In genomic region chr1:19596719-19597462, GRCh38 we compare ENCODE assay signal across 8 cellular contexts. TPM values are rescaled to one million over a fixed set of nuclear protein-coding genes. Genes with fewer than 3 reads are reported as not detected.
A peak's percentile ranks its signal among the peaks of the same experiment; 100 is the strongest.
DNase-seq lines count a peak whose midpoint lies in the region; ATAC-seq, FAIRE-seq and TF ChIP-seq lines count a peak whose summit lies in the region.

No MANE protein-coding gene starts in this region.

- no peaks in the 10 kb centered on the region for H3K36me3 ChIP-seq in small intestine (ENCODE audit: control insufficient read depth in 2 of 2, insufficient read depth in 2 of 2, low read length in 2 of 2)

- H3K9me3 ChIP-seq in small intestine (ENCODE audit: control insufficient read depth, low read depth) = no peaks in the 10 kb centered on the region

- peak overlapping the region; percentile 99 for H3K27ac Mint-ChIP-seq in WTC11

- H3K27me3 ChIP-seq in small intestine (ENCODE audit: control insufficient read depth in 2 of 2, insufficient read depth in 2 of 2, low read length in 2 of 2) = no peaks in the 10 kb centered on the region

- DNase-seq in AG08396 (ENCODE audit: low spot score) = peak; percentile 98
- DNase-seq in NCI-H2227 treated with DMSO at 0.1 percent for 48 hours (lab: John Stamatoyannopoulos, UW) = peak; percentile 97
- DNase-seq in WTC11 (ENCODE audit: low spot score) = peak; percentile 96
- DNase-seq in cardiac fibroblast (ENCODE audit: low read depth in 2 of 2) = peak; percentile 98 to 99
- DNase-seq in iPS-NIHi7 (ENCODE audit: extremely low spot score) = peak; percentile 97
- peak; percentile 99 for DNase-seq in small intestine

- TF ChIP-seq POLR2A in GM18951 (IDR thresholded peaks at IDR 0.05; ENCODE audit: extremely low read depth, insufficient read depth, insufficient read length) = peak; percentile 81

- no peaks in the 10 kb centered on the region for H3K27me3 Mint-ChIP-seq in WTC11 (ENCODE audit: low read depth)

- peak; percentile 90 for ATAC-seq in HG03175 (IDR thresholded peaks at IDR 0.05; ENCODE audit: unreplicated experiment)
- ATAC-seq in WTC11 = peak; percentile 95

- TF ChIP-seq CTCF in WTC11 (IDR thresholded peaks at IDR 0.05) = no peak
- no peak for TF ChIP-seq CTCF in cardiac fibroblast (IDR thresholded peaks at IDR 0.05; ENCODE audit: low read depth, low read length)

- H3K4me3 ChIP-seq in cardiac fibroblast (replicated peaks in 1 of 2; ENCODE audit: low read depth in 2 of 2, low read length in 2 of 2) (peak overlapping the region; percentile 80 to 87), small intestine (ENCODE audit: low read depth in 1 of 2, low read length in 2 of 2) (peak overlapping the region; percentile 68 to 95)

- H3K9me3 Mint-ChIP-seq in WTC11 = no peaks in the 10 kb centered on the region

- in situ Hi-C loops in GM18951 (cut with MboI; ENCODE audit: low sequenced_read_pairs, unreplicated experiment) = loop anchor here (25.0 kb wide), 1 partner anchor 210 kb away; no protein-coding TSS in a partner anchor

- 0 to 1% (median 0%) methylated on average over 53 to 60 of the region's 60 CpGs for WGBS in small intestine, 3 donors

- FAIRE-seq in small intestine (lab: Jason Lieb, UNC) = no peak

- H3K36me3 Mint-ChIP-seq in WTC11 = peaks cover 5% of the 10 kb centered on the region; the same call in 1 of the 2 replicates

- peaks cover 17 to 18% of the 10 kb centered on the region in 2 donors for H3K4me1 ChIP-seq in small intestine (ENCODE audit: control insufficient read depth in 2 of 2, insufficient read depth in 1 of 2, low read depth in 1 of 2, low read length in 1 of 2)

- peaks cover 19% of the 10 kb centered on the region for H3K4me1 Mint-ChIP-seq in WTC11

- H3K27ac ChIP-seq in small intestine (ENCODE audit: low read depth in 1 of 2, low read length in 1 of 2) = peak overlapping the region; percentile 99

- POLR2A ChIA-PET in WTC11 (lab: Charles Lee) = interaction anchor here (0.9 to 1.6 kb wide), 3 partner anchors 9 to 154 kb away, joined by 3 to 4 read pairs (median 3); no protein-coding TSS in a partner anchor

- H3K4me3 Mint-ChIP-seq in WTC11 = peak overlapping the region; percentile 99

- CTCF ChIA-PET in WTC11 (lab: Charles Lee) = interaction anchor here (0.8 to 3.0 kb wide), 7 partner anchors 8 to 63 kb away, joined by 3 to 19 read pairs (median 4); partner anchors contain the start of gene NBL1

TF ChIP-seq in WTC11, 78 proteins besides CTCF, POLR2A, EP300 and RAD21 (continues in another document):
- TF ChIP-seq, protein P1, sequence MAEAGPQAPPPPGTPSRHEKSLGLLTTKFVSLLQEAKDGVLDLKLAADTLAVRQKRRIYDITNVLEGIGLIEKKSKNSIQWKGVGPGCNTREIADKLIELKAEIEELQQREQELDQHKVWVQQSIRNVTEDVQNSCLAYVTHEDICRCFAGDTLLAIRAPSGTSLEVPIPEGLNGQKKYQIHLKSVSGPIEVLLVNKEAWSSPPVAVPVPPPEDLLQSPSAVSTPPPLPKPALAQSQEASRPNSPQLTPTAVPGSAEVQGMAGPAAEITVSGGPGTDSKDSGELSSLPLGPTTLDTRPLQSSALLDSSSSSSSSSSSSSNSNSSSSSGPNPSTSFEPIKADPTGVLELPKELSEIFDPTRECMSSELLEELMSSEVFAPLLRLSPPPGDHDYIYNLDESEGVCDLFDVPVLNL (CRISPR knock-in tag; IDR thresholded peaks at IDR 0.05; ENCODE audit: borderline replicate concordance, low read depth) = no peak
- TF ChIP-seq PRDM15 (CRISPR knock-in tag; IDR thresholded peaks at IDR 0.05) (no peak), ZMAT4 (CRISPR knock-in tag; IDR thresholded peaks at IDR 0.05) (no peak), GABPB1 (CRISPR knock-in tag; IDR thresholded peaks at IDR 0.05) (no peak), SMAD3 (CRISPR knock-in tag; IDR thresholded peaks at IDR 0.05; ENCODE audit: borderline replicate concordance) (peak; percentile 77; the same call in 1 of the 2 replicates), ETV6 (CRISPR knock-in tag; IDR thresholded peaks at IDR 0.05) (no peak), MYBL2 (CRISPR knock-in tag; IDR thresholded peaks at IDR 0.05) (peak; percentile 70; the same call in 1 of the 2 replicates), ZNF219 (CRISPR knock-in tag; IDR thresholded peaks at IDR 0.05; ENCODE audit: borderline replicate concordance) (peak; percentile 62; the same call in 1 of the 2 replicates), USF1 (CRISPR knock-in tag; IDR thresholded peaks at IDR 0.05) (no peak; the same call in 1 of the 2 replicates), SMAD4 (CRISPR knock-in tag; IDR thresholded peaks at IDR 0.05) (0 out of 2 replicates have a peak, but pooled peaks have one; percentile 61)
- TF ChIP-seq, protein P2, sequence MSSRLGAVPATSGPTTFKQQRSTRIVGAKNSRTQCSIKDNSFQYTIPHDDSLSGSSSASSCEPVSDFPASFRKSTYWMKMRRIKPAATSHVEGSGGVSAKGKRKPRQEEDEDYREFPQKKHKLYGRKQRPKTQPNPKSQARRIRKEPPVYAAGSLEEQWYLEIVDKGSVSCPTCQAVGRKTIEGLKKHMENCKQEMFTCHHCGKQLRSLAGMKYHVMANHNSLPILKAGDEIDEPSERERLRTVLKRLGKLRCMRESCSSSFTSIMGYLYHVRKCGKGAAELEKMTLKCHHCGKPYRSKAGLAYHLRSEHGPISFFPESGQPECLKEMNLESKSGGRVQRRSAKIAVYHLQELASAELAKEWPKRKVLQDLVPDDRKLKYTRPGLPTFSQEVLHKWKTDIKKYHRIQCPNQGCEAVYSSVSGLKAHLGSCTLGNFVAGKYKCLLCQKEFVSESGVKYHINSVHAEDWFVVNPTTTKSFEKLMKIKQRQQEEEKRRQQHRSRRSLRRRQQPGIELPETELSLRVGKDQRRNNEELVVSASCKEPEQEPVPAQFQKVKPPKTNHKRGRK (CRISPR knock-in tag; IDR thresholded peaks at IDR 0.05; ENCODE audit: borderline replicate concordance) = no peak
- TF ChIP-seq, protein P3, sequence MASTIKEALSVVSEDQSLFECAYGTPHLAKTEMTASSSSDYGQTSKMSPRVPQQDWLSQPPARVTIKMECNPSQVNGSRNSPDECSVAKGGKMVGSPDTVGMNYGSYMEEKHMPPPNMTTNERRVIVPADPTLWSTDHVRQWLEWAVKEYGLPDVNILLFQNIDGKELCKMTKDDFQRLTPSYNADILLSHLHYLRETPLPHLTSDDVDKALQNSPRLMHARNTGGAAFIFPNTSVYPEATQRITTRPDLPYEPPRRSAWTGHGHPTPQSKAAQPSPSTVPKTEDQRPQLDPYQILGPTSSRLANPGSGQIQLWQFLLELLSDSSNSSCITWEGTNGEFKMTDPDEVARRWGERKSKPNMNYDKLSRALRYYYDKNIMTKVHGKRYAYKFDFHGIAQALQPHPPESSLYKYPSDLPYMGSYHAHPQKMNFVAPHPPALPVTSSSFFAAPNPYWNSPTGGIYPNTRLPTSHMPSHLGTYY (CRISPR knock-in tag; IDR thresholded peaks at IDR 0.05) = no peak

RNA-seq across cellular contexts. Expression of gene NBL1, which starts 47.2 kb away (rescaled TPM):
- total RNA-seq in WTC11 (2021) = 8.8 to 17.1 TPM (median 10.2 TPM) in 3 replicates
- polyA plus RNA-seq in small intestine = 100 to 1,000 TPM; 455 to 503 (median 494) TPM

Comparison
In these comparisons a context has a peak if more than half of its experiments do, and no peak if none do; other contexts are left out.
1. Peak in every context shown above with its lines: DNase-seq, ATAC-seq, H3K4me3 ChIP-seq and H3K27ac ChIP-seq.